17 cellular contexts compared by ENCODE assay signal in genomic region chr22:20782601-20783299, GRCh38. TPM values are rescaled to one million over a fixed set of nuclear protein-coding genes. Genes with fewer than 3 reads are reported as not detected.
"Had no signal": no experiment of that assay in that cellular context is flagged by ENCODE, and none has a peak within 500 bp of the region (broad histone marks: within the 10 kb centered on the region; RNA-seq: fewer than 3 reads in every experiment).

No MANE protein-coding gene starts in this region.

- DNase-seq: activated CD4-positive, alpha-beta T cell treated with anti-CD3 and anti-CD28 coated beads for 48 hours; activated CD8-positive, alpha-beta T cell treated with anti-CD3 and anti-CD28 coated beads for 36 hours; activated effector memory CD4-positive, alpha-beta T cell treated with anti-CD3 and anti-CD28 coated beads, Interleukin-2, amount 50 U/mL, for 16 hours; activated T-cell treated with anti-CD3 and anti-CD28 coated beads, Interleukin-2, amount 50 U/mL, for 4 hours; amniotic stem cell; body of pancreas; cerebellar nuclear complex; endodermal cell; gastrocnemius medialis; heart left ventricle; lower lobe of right lung; nephron progenitor cell; stimulated activated CD4-positive, alpha-beta T cell treated with anti-CD3 and anti-CD28 coated beads, Interleukin-1b, Interleukin-23, amount 100 ng/mL, for 48 hours; T-helper 2 cell; uterus had no signal

- H3K27me3 ChIP-seq: body of pancreas, gastrocnemius medialis, heart left ventricle, uterus had no signal

- H3K9me3 ChIP-seq: body of pancreas, gastrocnemius medialis, heart left ventricle, lower lobe of right lung, uterus had no signal

- H3K36me3 ChIP-seq: uterus had no signal

- H3K27ac ChIP-seq: body of pancreas, gastrocnemius medialis, heart left ventricle, lower lobe of right lung, uterus had no signal

- ATAC-seq: activated CD8-positive, alpha-beta T cell treated with anti-CD3 and anti-CD28 coated beads for 36 hours; activated T-cell treated with anti-CD3 and anti-CD28 coated beads, Interleukin-2, amount 50 U/mL, for 4 hours; body of pancreas; gastrocnemius medialis; heart left ventricle; lower lobe of right lung; WTC11 had no signal

- H3K4me1 ChIP-seq: uterus had no signal

- H3K4me3 ChIP-seq: body of pancreas, gastrocnemius medialis, heart left ventricle, lower lobe of right lung, uterus had no signal

RNA-seq across cellular contexts. Expression of gene SERPIND1, which starts 8.8 kb away (rescaled TPM):
- total RNA-seq: activated CD8-positive, alpha-beta T cell treated with anti-CD3 and anti-CD28 coated beads for 36 hours; body of pancreas; endodermal cell; osteocyte had no signal
